18 cellular contexts compared by ENCODE assay signal in genomic region chr10:82932426-82932825, GRCh38.
DNase-seq lines count a peak whose midpoint lies in the region; ATAC-seq and TF ChIP-seq lines count a peak whose summit lies in the region.
"Had no signal": no experiment of that assay in that cellular context is flagged by ENCODE, and none has a peak within 500 bp of the region (broad histone marks: within the 10 kb centered on the region; RNA-seq: fewer than 3 reads in every experiment).

No MANE protein-coding gene starts in this region.

- H3K27me3 ChIP-seq in tibial nerve, result no peaks in the 10 kb centered on the region
- no peaks in the 10 kb centered on the region for H3K27me3 ChIP-seq in Peyer's patch
- H3K27me3 ChIP-seq: BE2C had no signal

- H3K9me3 ChIP-seq in tibial nerve (no peaks in the 10 kb centered on the region), Peyer's patch (no peaks in the 10 kb centered on the region)
- H3K9me3 ChIP-seq: BE2C, HAP-1 had no signal

- H3K4me1 ChIP-seq in tibial nerve (no peaks in the 10 kb centered on the region), Peyer's patch (no peaks in the 10 kb centered on the region)
- H3K4me1 ChIP-seq: BE2C, HAP-1 had no signal

- no peak for ATAC-seq in GM19328 (IDR thresholded peaks at IDR 0.05; ENCODE audit: unreplicated experiment)
- no peak for ATAC-seq in activated CD4-positive, CD25-positive, alpha-beta regulatory T cell treated with anti-CD3 and anti-CD28 coated beads, Interleukin-2, amount 50 U/mL, for 24 hours

- no peak for TF ChIP-seq CTCF in choroid plexus epithelial cell (conservative IDR thresholded peaks at IDR 0.05; ENCODE audit: low read depth, low read length)
- no peak for TF ChIP-seq CTCF in tibial nerve (IDR thresholded peaks at IDR 0.05)
- TF ChIP-seq CTCF in Peyer's patch (IDR thresholded peaks at IDR 0.05), result no peak

- no peak for TF ChIP-seq EP300 in tibial nerve (IDR thresholded peaks at IDR 0.05)

- H3K27ac ChIP-seq in tibial nerve, result no peak overlapping the region
- H3K27ac ChIP-seq in Peyer's patch, result no peak overlapping the region
- H3K27ac ChIP-seq: C4-2B, HL-60 had no signal

- H3K36me3 ChIP-seq in tibial nerve, result no peaks in the 10 kb centered on the region
- H3K36me3 ChIP-seq in Peyer's patch, result no peaks in the 10 kb centered on the region
- H3K36me3 ChIP-seq: BE2C, HAP-1 had no signal

- DNase-seq in RPMI7951 (ENCODE audit: low read depth), result peak; percentile 22
- DNase-seq in choroid plexus epithelial cell (ENCODE audit: low read depth), result peak; percentile 9
- peak; percentile 29 for DNase-seq in midbrain (lab: John Stamatoyannopoulos, UW)
- DNase-seq in tibial nerve (ENCODE audit: low spot score in 2 of 2), result no peak
- DNase-seq in Peyer's patch, result no peak
- DNase-seq: BE2C; CD4-positive, alpha-beta memory T cell; DMS153; DMS79 treated with DMSO at 0.1 percent for 48 hours; EL; GDM1; GOT3; HFFc6 had no signal

- 34 to 67% methylated on average over 3 of the region's 3 CpGs for WGBS in tibial nerve, 2 donors

- no peak for TF ChIP-seq POLR2A in tibial nerve (IDR thresholded peaks at IDR 0.05)
- TF ChIP-seq POLR2A in Peyer's patch (IDR thresholded peaks at IDR 0.05), result no peak

- H3K4me3 ChIP-seq in choroid plexus epithelial cell (ENCODE audit: low read depth, low read length) (no peak overlapping the region), tibial nerve (no peak overlapping the region), Peyer's patch (no peak overlapping the region)
- H3K4me3 ChIP-seq: HAP-1 had no signal

Comparison
In these comparisons a context has a peak if more than half of its experiments do, and no peak if none do; other contexts are left out.
1. DNase-seq: peak in RPMI7951 (single experiment), choroid plexus epithelial cell (single experiment) and midbrain (single experiment); none in tibial nerve (0 of 2) and Peyer's patch (0 of 3).